In the genomic region with DNA sequence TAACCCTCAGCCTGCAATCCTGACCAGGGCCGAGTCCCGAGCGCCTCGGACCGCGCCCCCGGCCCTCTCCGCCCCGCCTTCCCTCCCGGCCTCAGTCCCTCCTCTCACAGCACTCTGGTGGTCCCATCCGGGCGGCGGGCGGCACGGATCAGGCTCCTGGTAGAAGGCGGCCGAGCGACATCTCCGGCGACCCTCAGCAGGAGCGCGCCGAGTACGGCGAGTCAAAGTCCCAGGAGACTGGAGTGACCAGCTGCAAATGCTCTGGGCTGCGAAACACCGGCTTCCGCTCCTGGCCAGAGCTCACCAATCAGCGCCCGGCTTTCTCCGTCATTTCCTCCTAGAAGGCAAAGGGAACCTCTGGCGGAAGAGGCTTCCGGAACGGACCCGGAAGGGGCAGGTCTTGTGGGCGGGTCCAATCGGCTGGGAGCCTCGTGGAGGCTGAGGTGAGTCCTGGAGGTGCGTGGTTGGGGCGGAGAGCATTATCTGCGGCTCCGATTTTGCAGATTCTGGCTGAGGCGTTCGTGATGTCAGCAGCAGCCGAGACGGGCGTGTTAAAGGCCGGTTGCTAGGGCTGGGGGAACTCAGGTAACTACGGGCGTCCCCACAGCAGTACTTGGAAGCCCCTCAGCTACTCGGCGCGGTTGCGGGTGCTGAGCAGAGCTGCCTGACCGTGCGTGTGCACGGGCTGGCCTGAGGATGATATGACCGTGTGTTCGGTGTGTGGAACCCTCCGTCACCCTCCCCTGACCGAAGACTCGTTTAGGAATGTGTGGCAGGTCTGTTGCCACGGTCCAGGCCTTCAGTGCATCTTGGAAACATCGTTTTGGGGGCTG, we compare ENCODE assay signal across 8 cellular contexts. TPM values are rescaled to one million over a fixed set of nuclear protein-coding genes. Genes with fewer than 3 reads are reported as not detected.
DNase-seq lines count a peak whose midpoint lies in the region; ATAC-seq and TF ChIP-seq lines count a peak whose summit lies in the region.

A gene with protein sequence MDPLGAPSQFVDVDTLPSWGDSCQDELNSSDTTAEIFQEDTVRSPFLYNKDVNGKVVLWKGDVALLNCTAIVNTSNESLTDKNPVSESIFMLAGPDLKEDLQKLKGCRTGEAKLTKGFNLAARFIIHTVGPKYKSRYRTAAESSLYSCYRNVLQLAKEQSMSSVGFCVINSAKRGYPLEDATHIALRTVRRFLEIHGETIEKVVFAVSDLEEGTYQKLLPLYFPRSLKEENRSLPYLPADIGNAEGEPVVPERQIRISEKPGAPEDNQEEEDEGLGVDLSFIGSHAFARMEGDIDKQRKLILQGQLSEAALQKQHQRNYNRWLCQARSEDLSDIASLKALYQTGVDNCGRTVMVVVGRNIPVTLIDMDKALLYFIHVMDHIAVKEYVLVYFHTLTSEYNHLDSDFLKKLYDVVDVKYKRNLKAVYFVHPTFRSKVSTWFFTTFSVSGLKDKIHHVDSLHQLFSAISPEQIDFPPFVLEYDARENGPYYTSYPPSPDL (minus strand): TSS at position 282 of the 833 bp plus-strand sequence. CDS start 9,264 bp downstream, outside the sequence.
A gene (plus strand): TSS at position 400 of the 833 bp plus-strand sequence. CDS start 3,581 bp downstream, outside the sequence.

- no peaks in the 10 kb centered on the region for H3K9me3 Mint-ChIP-seq in T-helper 1 cell treated with Interleukin-12 subunit alpha and Interleukin-12 subunit beta and Interleukin-4 antibody, amounts not matched to agents 30 μg/mL and 1 μg/mL, for 36 hours

- H3K27me3 Mint-ChIP-seq in T-helper 1 cell treated with Interleukin-12 subunit alpha and Interleukin-12 subunit beta and Interleukin-4 antibody, amounts not matched to agents 30 μg/mL and 1 μg/mL, for 36 hours (ENCODE audit: low read depth): peaks cover 5% of the 10 kb centered on the region

- peak within 1 kb of the TSS; percentile 89 for H3K4me3 ChIP-seq in upper lobe of right lung

- H3K27me3 ChIP-seq in upper lobe of right lung: no peaks in the 10 kb centered on the region

- intact Hi-C loops in left cardiac atrium (cut with DNase I): no loop called here
- intact Hi-C loops in posterior vena cava (cut with DNase I): no loop called here
- intact Hi-C loops in upper lobe of right lung (cut with DNase I): no loop called here

- H3K36me3 Mint-ChIP-seq in T-helper 1 cell treated with Interleukin-12 subunit alpha and Interleukin-12 subunit beta and Interleukin-4 antibody, amounts not matched to agents 30 μg/mL and 1 μg/mL, for 36 hours (ENCODE audit: low read depth): peaks cover 21% of the 10 kb centered on the region

- peak within 1 kb of the TSS; percentile 97 for H3K4me3 Mint-ChIP-seq in T-helper 1 cell treated with Interleukin-12 subunit alpha and Interleukin-12 subunit beta and Interleukin-4 antibody, amounts not matched to agents 30 μg/mL and 1 μg/mL, for 36 hours

- peaks cover 45% of the 10 kb centered on the region for H3K4me1 Mint-ChIP-seq in T-helper 1 cell treated with Interleukin-12 subunit alpha and Interleukin-12 subunit beta and Interleukin-4 antibody, amounts not matched to agents 30 μg/mL and 1 μg/mL, for 36 hours (ENCODE audit: low read depth)

- DNase-seq in GM13977 (ENCODE audit: low spot score): peak; percentile 89
- peak; percentile 96 for DNase-seq in NCI-H1694 (lab: John Stamatoyannopoulos, UW)
- DNase-seq in amniotic stem cell (lab: John Stamatoyannopoulos, UW): peak; percentile 96
- peak; percentile 98 for DNase-seq in left cardiac atrium
- peak; percentile 99 for DNase-seq in posterior vena cava (ENCODE audit: low spot score)
- peak; percentile 98 for DNase-seq in upper lobe of right lung

- in situ Hi-C loops in GM13977 (cut with MboI; ENCODE audit: low pct_unique_long_range_greater_than_20kb, low sequenced_read_pairs, unreplicated experiment): no loop called here

- no peaks in the 10 kb centered on the region for H3K9me3 ChIP-seq in upper lobe of right lung

- TF ChIP-seq CTCF in GM13977 (IDR thresholded peaks at IDR 0.05; ENCODE audit: extremely low read depth, insufficient read depth, missing control alignments): no peak
- TF ChIP-seq CTCF in upper lobe of right lung (IDR thresholded peaks at IDR 0.05): no peak

- ATAC-seq in HG02884 (IDR thresholded peaks at IDR 0.05; ENCODE audit: unreplicated experiment) (peak; percentile 93), left cardiac atrium (peak; percentile 99), upper lobe of right lung (peak; percentile 98)

- peak within 1 kb of the TSS; percentile 90 for H3K27ac ChIP-seq in upper lobe of right lung

- H3K4me1 ChIP-seq in upper lobe of right lung: peaks cover 33% of the 10 kb centered on the region

- peaks cover 3% of the 10 kb centered on the region for H3K36me3 ChIP-seq in upper lobe of right lung

- H3K27ac Mint-ChIP-seq in T-helper 1 cell treated with Interleukin-12 subunit alpha and Interleukin-12 subunit beta and Interleukin-4 antibody, amounts not matched to agents 30 μg/mL and 1 μg/mL, for 36 hours: peak within 1 kb of the TSS; percentile 91

RNA-seq across cellular contexts. Expression of the first gene that starts in this region (rescaled TPM):
- total RNA-seq in left cardiac atrium: 10 to 100 TPM; 16.4 to 20.0 TPM
- total RNA-seq in posterior vena cava: 10 to 100 TPM; 26.1 to 37.2 TPM
- total RNA-seq in upper lobe of right lung: 32.4 TPM

RNA-seq across cellular contexts. Expression of the second gene that starts in this region (rescaled TPM):
- total RNA-seq in left cardiac atrium (10 to 100 TPM; 11.9 to 22.6 TPM), posterior vena cava (10 to 100 TPM; 16.8 to 17.5 TPM), upper lobe of right lung (16.8 TPM)

Comparison
In these comparisons a context has a peak if more than half of its experiments do, and no peak if none do; other contexts are left out.
1. Peak in every context shown above with its lines: DNase-seq, ATAC-seq, H3K4me3 ChIP-seq and H3K27ac ChIP-seq.